25 cellular contexts compared by ENCODE assay signal in genomic region chr1:46030074-46030870, GRCh38.
A peak's percentile ranks its signal among the peaks of the same experiment; 100 is the strongest.
DNase-seq lines count a peak whose midpoint lies in the region; ATAC-seq, FAIRE-seq and TF ChIP-seq lines count a peak whose summit lies in the region.
"Had no signal": no experiment of that assay in that cellular context is flagged by ENCODE, and none has a peak within 500 bp of the region (broad histone marks: within the 10 kb centered on the region; RNA-seq: fewer than 3 reads in every experiment).

No MANE protein-coding gene starts in this region.

- no peak overlapping the region for H2BK20ac ChIP-seq in H1 (ENCODE audit: low read length)

- peak overlapping the region; percentile 39 to 65 for H3K27ac Mint-ChIP-seq in activated naive CD4-positive, alpha-beta T cell treated with anti-CD3 and anti-CD28 coated beads, Interleukin-2, amount 50 U/mL, for 72 hours
- no peak overlapping the region for H3K27ac Mint-ChIP-seq in activated naive CD4-positive, alpha-beta T cell treated with anti-CD3 and anti-CD28 coated beads for 36 hours

- no peak overlapping the region for H3K56ac ChIP-seq in H1 (replicated peaks; ENCODE audit: insufficient read length, low read depth, low read length)

- H3K9ac ChIP-seq in H1 (replicated peaks in 1 of 4; ENCODE audit: extremely low read depth in 1 of 4, low read depth in 3 of 4, low read length in 3 of 4): no peak overlapping the region

- no peaks in the 10 kb centered on the region for H3K9me3 Mint-ChIP-seq in activated naive CD4-positive, alpha-beta T cell treated with anti-CD3 and anti-CD28 coated beads, Interleukin-2, amount 50 U/mL, for 72 hours
- no peaks in the 10 kb centered on the region for H3K9me3 Mint-ChIP-seq in activated naive CD4-positive, alpha-beta T cell treated with anti-CD3 and anti-CD28 coated beads for 36 hours

- no peak overlapping the region for H2BK120ac ChIP-seq in H1 (replicated peaks; ENCODE audit: low read depth, low read length)

- CTCF ChIA-PET in activated naive CD4-positive, alpha-beta T cell treated with anti-CD3 and anti-CD28 coated beads for 36 hours (lab: Charles Lee): interaction anchor here (1.0 to 1.2 kb wide), 2 partner anchors 151 kb away, joined by 3 to 4 read pairs; no protein-coding TSS in a partner anchor
- CTCF ChIA-PET in H1 (lab: Charles Lee; ENCODE audit: partially characterized antibody): interaction anchor here (0.5 to 1.3 kb wide), 2 partner anchors 12 to 113 kb away, joined by 3 to 5 read pairs; no protein-coding TSS in a partner anchor

- TF ChIP-seq CTCF in H1 (IDR thresholded peaks at IDR 0.05; ENCODE audit: control extremely low read depth in 1 of 3, insufficient read depth in 1 of 3, low read depth in 1 of 3, low read length in 3 of 3): no peak
- TF ChIP-seq CTCF in gastrocnemius medialis (IDR thresholded peaks at IDR 0.05 in 4 of 5, conservative IDR thresholded peaks at IDR 0.05 in 1 of 5): no peak

- H2BK15ac ChIP-seq in H1 (ENCODE audit: low read length): no peak overlapping the region

- H3K79me1 ChIP-seq in H1 (ENCODE audit: low read depth, low read length): no peaks in the 10 kb centered on the region

- no peak for DNase-seq in activated naive CD4-positive, alpha-beta T cell treated with anti-CD3 and anti-CD28 coated beads, Interleukin-2, amount 50 U/mL, for 72 hours (ENCODE audit: low spot score in 2 of 2)
- DNase-seq in activated naive CD4-positive, alpha-beta T cell treated with anti-CD3 and anti-CD28 coated beads for 36 hours: no peak
- DNase-seq in H7 (peak; percentile 32), H1 (ENCODE audit: low read depth in 1 of 2, low spot score in 2 of 2) (no peak), gastrocnemius medialis (no peak), activated gamma-delta T cell treated with Interleukin-2 at 50 U/mL for 16 hours (no peak), cerebellar cortex (ENCODE audit: low spot score) (no peak), SHP77 treated with DMSO at 0.1 percent for 48 hours (lab: John Stamatoyannopoulos, UW) (no peak)
- DNase-seq: 8988T, ACHN, GF-D8, Karpas-422, NCI-H1092, NCI-H1417 treated with DMSO at 0.1 percent for 48 hours, NCI-H1694 treated with DMSO at 0.1 percent for 48 hours, NCI-H2081, NCI-H2227 treated with DMSO at 0.1 percent for 48 hours, NCI-H69, SHP77 had no signal

- no peaks in the 10 kb centered on the region for H3K27me3 Mint-ChIP-seq in activated naive CD4-positive, alpha-beta T cell treated with anti-CD3 and anti-CD28 coated beads for 36 hours (ENCODE audit: low read depth)

- peaks cover 0 to 2% of the 10 kb centered on the region in 2 experiments for H4K20me1 ChIP-seq in H1 (replicated peaks in 1 of 2; ENCODE audit: control insufficient read depth in 1 of 2, insufficient read depth in 2 of 2, low read length in 2 of 2)

- H4K5ac ChIP-seq in H1 (ENCODE audit: insufficient read length, low read depth, low read length): no peak overlapping the region

- no peak overlapping the region for H2AFZ ChIP-seq in H1 (ENCODE audit: low read length)

- H3K36me3 ChIP-seq in H7 (replicated peaks; ENCODE audit: control insufficient read depth, insufficient read depth, low read length): peaks cover 17% of the 10 kb centered on the region
- H3K36me3 ChIP-seq in H1 (ENCODE audit: control insufficient read depth in 2 of 4, insufficient read depth in 4 of 4, low read length in 3 of 4): peaks cover 2 to 33% (median 15%) of the 10 kb centered on the region in 4 experiments; a peak in 7 of 8 replicates
- H3K36me3 ChIP-seq in gastrocnemius medialis: peaks cover 0 to 97% of the 10 kb centered on the region in 2 donors

- POLR2A ChIA-PET in H1 (lab: Charles Lee; ENCODE audit: partially characterized antibody): no interaction called here

- in situ Hi-C loops in gastrocnemius medialis (cut with MboI; ENCODE audit: low sequenced_read_pairs in 4 of 4): loop anchor here in 1 of 4 donors (10.0 kb wide), 1 partner anchor 195 kb away; no protein-coding TSS in a partner anchor

- no peaks in the 10 kb centered on the region for H3K4me1 ChIP-seq in H1 (replicated peaks in 1 of 4; ENCODE audit: control insufficient read depth in 3 of 4, insufficient read depth in 4 of 4, low read length in 3 of 4)
- peaks cover 31 to 47% of the 10 kb centered on the region in 2 donors for H3K4me1 ChIP-seq in gastrocnemius medialis
- H3K4me1 ChIP-seq: HAP-1 had no signal

- no peak overlapping the region for H3K4me3 Mint-ChIP-seq in activated naive CD4-positive, alpha-beta T cell treated with anti-CD3 and anti-CD28 coated beads for 36 hours

- 93% methylated on average over 17 of the region's 18 CpGs; no CpG with 5 or more reads in 1 of the 2 experiments for WGBS in H1 (ENCODE audit: extremely low coverage in 1 of 2, insufficient coverage in 1 of 2, insufficient read length in 1 of 2, insufficient replicate concordance in 2 of 2, low coverage in 1 of 2, low lambda C conversion rate in 2 of 2, missing lambda C conversion rate in 1 of 2), 2 experiments

- intact Hi-C loops in activated naive CD4-positive, alpha-beta T cell treated with anti-CD3 and anti-CD28 coated beads for 36 hours (cut with micrococcal nuclease): loop anchor here (10.0 kb wide), 1 partner anchor 315 kb away; the partner anchor contains the start of gene NSUN4
- intact Hi-C loops in gastrocnemius medialis (cut with DNase I; ENCODE audit: low total_unique reads): no loop called here

- TF ChIP-seq POLR2A in H1 (IDR thresholded peaks at IDR 0.05; ENCODE audit: control extremely low read depth in 1 of 2, low read depth in 2 of 2, low read length in 2 of 2): no peak
- no peak for TF ChIP-seq POLR2A in gastrocnemius medialis (IDR thresholded peaks at IDR 0.05)

- no peak overlapping the region; the same call in 1 of the 2 replicates for H2BK5ac ChIP-seq in H1 (ENCODE audit: low read depth, low read length)

- TF ChIP-seq EP300 in H1 (IDR thresholded peaks at IDR 0.05; ENCODE audit: borderline replicate concordance in 1 of 2, low read depth in 2 of 2, low read length in 2 of 2): no peak

- H3K4me3 ChIP-seq in H7 (ENCODE audit: insufficient read depth, low read depth, low read length): no peak overlapping the region
- no peak overlapping the region for H3K4me3 ChIP-seq in H1 (ENCODE audit: extremely low read depth in 1 of 4, insufficient read depth in 2 of 4, low read depth in 3 of 4, low read length in 4 of 4)
- no peak overlapping the region for H3K4me3 ChIP-seq in gastrocnemius medialis
- H3K4me3 ChIP-seq: HAP-1 had no signal

- H3K14ac ChIP-seq in H1 (ENCODE audit: insufficient read length): no peak overlapping the region

- no peak overlapping the region for H2BK12ac ChIP-seq in H1 (ENCODE audit: low read depth, low read length)

- H2AK5ac ChIP-seq in H1 (ENCODE audit: low read depth, low read length): no peak overlapping the region

- no peak for FAIRE-seq in H1 (lab: Jason Lieb, UNC)
- FAIRE-seq: D721Med, GM12892, GM19239 had no signal

- no peak for TF ChIP-seq RAD21 in H1 (IDR thresholded peaks at IDR 0.05 in 1 of 2, conservative IDR thresholded peaks at IDR 0.05 in 1 of 2; ENCODE audit: low read depth in 2 of 2, low read length in 2 of 2)

- H4K91ac ChIP-seq in H1 (replicated peaks; ENCODE audit: insufficient read length, low read length): no peak overlapping the region

- no peak overlapping the region for H3K27ac ChIP-seq in H1 (ENCODE audit: low read depth, low read length)
- H3K27ac ChIP-seq in gastrocnemius medialis: peak overlapping the region; percentile 37 to 78 (median 66)
- H3K27ac ChIP-seq: HL-60, RWPE1 had no signal

- H3K36me3 Mint-ChIP-seq in activated naive CD4-positive, alpha-beta T cell treated with anti-CD3 and anti-CD28 coated beads, Interleukin-2, amount 50 U/mL, for 72 hours: no peaks in the 10 kb centered on the region
- peaks cover 2% of the 10 kb centered on the region for H3K36me3 Mint-ChIP-seq in activated naive CD4-positive, alpha-beta T cell treated with anti-CD3 and anti-CD28 coated beads for 36 hours (ENCODE audit: low read depth)

- H3K9me3 ChIP-seq in H1 (ENCODE audit: insufficient read depth in 2 of 2, low read depth in 1 of 2, low read length in 1 of 2) (no peaks in the 10 kb centered on the region), gastrocnemius medialis (no peaks in the 10 kb centered on the region)
- H3K9me3 ChIP-seq: HAP-1 had no signal

- H4K8ac ChIP-seq in H1 (ENCODE audit: extremely low read depth, insufficient read depth, low read length): 0 out of 2 replicates have a peak overlapping the region, but pooled peaks have one; percentile 51

- no peak overlapping the region for H3K4ac ChIP-seq in H1 (replicated peaks; ENCODE audit: insufficient read length, low read depth, low read length)

- H3K18ac ChIP-seq in H1 (ENCODE audit: extremely low read depth, low read length): no peak overlapping the region

- H3K4me2 ChIP-seq in H1 (ENCODE audit: insufficient read depth in 1 of 2, low read depth in 2 of 2, low read length in 2 of 2): no peak overlapping the region

- H3K23me2 ChIP-seq in H1 (ENCODE audit: low read depth, low read length): no peaks in the 10 kb centered on the region

- H3K23ac ChIP-seq in H1 (ENCODE audit: insufficient read length): no peak overlapping the region

- no peaks in the 10 kb centered on the region for H3K4me1 Mint-ChIP-seq in activated naive CD4-positive, alpha-beta T cell treated with anti-CD3 and anti-CD28 coated beads for 36 hours (ENCODE audit: low read depth)

- no peaks in the 10 kb centered on the region for H3K79me2 ChIP-seq in H1 (ENCODE audit: control insufficient read depth in 1 of 2, insufficient read depth in 2 of 2, low read length in 2 of 2)

- H3K27me3 ChIP-seq in H7 (ENCODE audit: control insufficient read depth, insufficient read depth, low read length): no peaks in the 10 kb centered on the region
- no peaks in the 10 kb centered on the region for H3K27me3 ChIP-seq in H1 (replicated peaks in 1 of 4; ENCODE audit: control insufficient read depth in 3 of 4, extremely low read depth in 1 of 4, insufficient read depth in 3 of 4, low read length in 3 of 4)
- no peaks in the 10 kb centered on the region for H3K27me3 ChIP-seq in gastrocnemius medialis

- ATAC-seq in activated naive CD4-positive, alpha-beta T cell treated with anti-CD3 and anti-CD28 coated beads, Interleukin-2, amount 50 U/mL, for 72 hours: no peak
- no peak for ATAC-seq in gastrocnemius medialis

TF ChIP-seq in H1, 55 proteins besides CTCF, POLR2A, EP300 and RAD21:
- TF ChIP-seq CHD1 (IDR thresholded peaks at IDR 0.05; ENCODE audit: low read depth, low read length): no peak
- no peak for TF ChIP-seq CTBP2 (IDR thresholded peaks at IDR 0.05; ENCODE audit: borderline replicate concordance, insufficient read depth, insufficient read length, low read length)
- no peak for TF ChIP-seq SP2 (IDR thresholded peaks at IDR 0.05; ENCODE audit: low read length)
- TF ChIP-seq BACH1 (IDR thresholded peaks at IDR 0.05; ENCODE audit: low read length): no peak
- TF ChIP-seq BCL11A (IDR thresholded peaks at IDR 0.05; ENCODE audit: low read depth in 2 of 2, low read length in 2 of 2): no peak
- no peak for TF ChIP-seq EZH2 (IDR thresholded peaks at IDR 0.05; ENCODE audit: low read depth, low read length, severe bottlenecking)
- no peak for TF ChIP-seq TAF7 (optimal IDR thresholded peaks at IDR 0.05; ENCODE audit: borderline replicate concordance, low read depth, low read length)
